Comparison of ENCODE assay signal across 29 cellular contexts in the genomic region with DNA sequence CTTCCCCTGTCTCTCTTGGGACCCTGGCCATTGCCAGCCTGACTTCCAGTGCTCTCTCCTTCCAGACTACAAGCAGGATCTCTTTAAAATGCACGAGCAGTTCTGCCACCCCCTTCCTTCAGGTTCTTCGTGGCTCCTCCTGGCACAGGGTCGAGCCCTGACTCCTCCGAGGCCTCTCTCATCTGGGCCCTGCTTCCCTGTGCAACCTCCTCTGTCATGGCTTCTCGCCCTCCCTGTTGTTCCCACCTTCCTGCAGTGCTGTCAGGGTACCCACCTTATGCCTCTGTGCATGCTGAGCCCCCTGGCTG.
"Had no signal": no experiment of that assay in that cellular context is flagged by ENCODE, and none has a peak within 500 bp of the region (broad histone marks: within the 10 kb centered on the region; RNA-seq: fewer than 3 reads in every experiment).

No MANE protein-coding gene starts in this region.

- H3K27ac Mint-ChIP-seq: endodermal cell; memory B cell; mesothelial cell of epicardium; nephron progenitor cell; progenitor cell of endocrine pancreas; stimulated activated memory B cell treated with anti-CD40 and anti-IgM and Interleukin-4, amounts not matched to agents 10 μg/mL and 1 μg/mL and 100 μg/mL, for 72 hours; stimulated activated naive CD8-positive, alpha-beta T cell treated with anti-CD3 and anti-CD28 coated beads, Interleukin-15, Interleukin-2, amounts not matched to agents 100 ng/mL and 50 ng/mL, for 24 hours had no signal

- H3K36me3 Mint-ChIP-seq: memory B cell; mesothelial cell of epicardium; naive B cell; stimulated activated memory B cell treated with anti-CD40 and anti-IgM and Interleukin-4, amounts not matched to agents 10 μg/mL and 1 μg/mL and 100 μg/mL, for 72 hours had no signal

- H3K4me1 ChIP-seq: gastrocnemius medialis, parathyroid adenoma, vagina had no signal

- H3K4me1 Mint-ChIP-seq: endodermal cell had no signal

- DNase-seq: dorsolateral prefrontal cortex; effector CD8-positive, alpha-beta T cell; endodermal cell; gastrocnemius medialis; heart left ventricle; kidney; mucosa of descending colon; naive B cell; nephron progenitor cell; occipital lobe; right lobe of liver; small intestine; stimulated activated CD4-positive, alpha-beta T cell treated with anti-CD3 and anti-CD28 coated beads, Interleukin-12 subunit alpha, Interleukin-12 subunit beta, amount 100 ng/mL, for 4 hours; stimulated activated CD4-positive, alpha-beta T cell treated with anti-CD3 and anti-CD28 coated beads, Interleukin-2, amount 100 ng/mL, for 24 hours; stimulated activated CD4-positive, alpha-beta T cell treated with anti-CD3 and anti-CD28 coated beads, Interleukin-4, amount 100 ng/mL, for 24 hours; transverse colon had no signal

- ATAC-seq: esophagus mucosa; left lobe of liver; mucosa of descending colon; right lobe of liver; stimulated activated memory B cell treated with anti-CD40 and anti-IgM and Interleukin-4, amounts not matched to agents 10 μg/mL and 1 μg/mL and 100 μg/mL, for 72 hours had no signal

- H3K4me3 Mint-ChIP-seq: endodermal cell; memory B cell; mesothelial cell of epicardium; naive B cell; nephron progenitor cell; stimulated activated memory B cell treated with anti-CD40 and anti-IgM and Interleukin-4, amounts not matched to agents 10 μg/mL and 1 μg/mL and 100 μg/mL, for 72 hours; stimulated activated naive CD8-positive, alpha-beta T cell treated with anti-CD3 and anti-CD28 coated beads, Interleukin-15, Interleukin-2, amounts not matched to agents 100 ng/mL and 50 ng/mL, for 24 hours had no signal

- H3K9me3 Mint-ChIP-seq: endodermal cell; memory B cell; mesothelial cell of epicardium; naive B cell; stimulated activated memory B cell treated with anti-CD40 and anti-IgM and Interleukin-4, amounts not matched to agents 10 μg/mL and 1 μg/mL and 100 μg/mL, for 72 hours; stimulated activated naive CD8-positive, alpha-beta T cell treated with anti-CD3 and anti-CD28 coated beads, Interleukin-15, Interleukin-2, amounts not matched to agents 100 ng/mL and 50 ng/mL, for 24 hours had no signal

- H3K9me3 ChIP-seq: gastrocnemius medialis, heart left ventricle, mucosa of descending colon, right lobe of liver, suprapubic skin, transverse colon, vagina had no signal

- H3K27me3 ChIP-seq: dorsolateral prefrontal cortex, gastrocnemius medialis, heart left ventricle, hepatocyte, right lobe of liver, suprapubic skin, transverse colon, vagina had no signal

- H3K36me3 ChIP-seq: transverse colon had no signal

- H3K4me3 ChIP-seq: dorsolateral prefrontal cortex, gastrocnemius medialis, heart left ventricle, hepatocyte, lung, mucosa of descending colon, right lobe of liver, suprapubic skin, transverse colon, vagina had no signal

- H3K27ac ChIP-seq: epithelial cell of prostate, gastrocnemius medialis, heart left ventricle, hepatocyte, parathyroid adenoma, right lobe of liver, suprapubic skin, transverse colon, vagina had no signal
